ENCODE assay signal across 12 cellular contexts in genomic region chr5:168917947-168918600, GRCh38.
A peak's percentile ranks its signal among the peaks of the same experiment; 100 is the strongest.
DNase-seq lines count a peak whose midpoint lies in the region; ATAC-seq and TF ChIP-seq lines count a peak whose summit lies in the region.
"Had no signal": no experiment of that assay in that cellular context is flagged by ENCODE, and none has a peak within 500 bp of the region (broad histone marks: within the 10 kb centered on the region; RNA-seq: fewer than 3 reads in every experiment).

No MANE protein-coding gene starts in this region.

- H3K4me3 ChIP-seq in cardiac muscle cell = no peak overlapping the region
- no peak overlapping the region for H3K4me3 ChIP-seq in smooth muscle cell
- no peak overlapping the region for H3K4me3 ChIP-seq in coronary artery
- H3K4me3 ChIP-seq: BLaER1 had no signal

- TF ChIP-seq CTCF in cardiac muscle cell (IDR thresholded peaks at IDR 0.05; ENCODE audit: low read depth, low read length) = no peak
- no peak for TF ChIP-seq CTCF in nephron progenitor cell (IDR thresholded peaks at IDR 0.05)
- no peak for TF ChIP-seq CTCF in smooth muscle cell (IDR thresholded peaks at IDR 0.05; ENCODE audit: borderline replicate concordance, insufficient read depth, poor library complexity, severe bottlenecking)
- TF ChIP-seq CTCF in coronary artery (IDR thresholded peaks at IDR 0.05) = no peak

- H3K79me2 ChIP-seq in smooth muscle cell (ENCODE audit: low read depth) = no peaks in the 10 kb centered on the region

- H3K27me3 ChIP-seq in cardiac muscle cell = no peaks in the 10 kb centered on the region
- peaks cover 3% of the 10 kb centered on the region for H3K27me3 ChIP-seq in smooth muscle cell (ENCODE audit: low read depth)
- H3K27me3 ChIP-seq: BLaER1 had no signal

- H3K4me2 ChIP-seq in smooth muscle cell = no peak overlapping the region
- H3K4me2 ChIP-seq: BLaER1 had no signal

- no peak overlapping the region for H3K4me3 Mint-ChIP-seq in nephron progenitor cell

- H3K9me3 ChIP-seq in cardiac muscle cell (ENCODE audit: low read depth) (no peaks in the 10 kb centered on the region), smooth muscle cell (replicated peaks; ENCODE audit: low read depth) (no peaks in the 10 kb centered on the region)
- H3K9me3 ChIP-seq: BLaER1 had no signal

- H3K27ac Mint-ChIP-seq in nephron progenitor cell = peak overlapping the region; percentile 31

- H3K36me3 ChIP-seq in cardiac muscle cell (no peaks in the 10 kb centered on the region), smooth muscle cell (ENCODE audit: low read depth) (no peaks in the 10 kb centered on the region)
- H3K36me3 ChIP-seq: BLaER1 had no signal

- H4K20me1 ChIP-seq in smooth muscle cell (ENCODE audit: low read depth) = no peaks in the 10 kb centered on the region
- H4K20me1 ChIP-seq: BLaER1 had no signal

- no peaks in the 10 kb centered on the region for H3K36me3 Mint-ChIP-seq in nephron progenitor cell (ENCODE audit: low read depth)

- DNase-seq in cardiac muscle cell (ENCODE audit: low read depth in 1 of 2, low spot score in 1 of 2) (no peak), Right ventricle myocardium inferior (ENCODE audit: missing footprints) (no peak), nephron progenitor cell (no peak), smooth muscle cell (lab: John Stamatoyannopoulos, UW; ENCODE audit: unreplicated experiment) (no peak), coronary artery (ENCODE audit: low spot score) (no peak), SIG-M5 (lab: John Stamatoyannopoulos, UW) (no peak)
- DNase-seq: 8988T, AML-193, DMS53, GF-D8 had no signal

- peak overlapping the region; percentile 66 for H3K27ac ChIP-seq in cardiac muscle cell
- H3K27ac ChIP-seq in smooth muscle cell (ENCODE audit: low read depth) = no peak overlapping the region
- no peak overlapping the region for H3K27ac ChIP-seq in coronary artery
- H3K27ac ChIP-seq: BLaER1 had no signal

- H3K9me3 Mint-ChIP-seq in nephron progenitor cell = no peaks in the 10 kb centered on the region

- H3K4me1 ChIP-seq in cardiac muscle cell (ENCODE audit: low read depth) (peaks cover 47% of the 10 kb centered on the region), smooth muscle cell (ENCODE audit: low read depth) (no peaks in the 10 kb centered on the region)
- H3K4me1 ChIP-seq: BLaER1 had no signal

- no peak for ATAC-seq in Right ventricle myocardium inferior
- ATAC-seq in SK-N-SH treated with all-trans-retinoic acid at 6 μM for 48 hours = peak; percentile 6; the same call in 1 of the 3 replicates

- H3K4me1 Mint-ChIP-seq in nephron progenitor cell = peaks cover 39% of the 10 kb centered on the region

- H2AFZ ChIP-seq in smooth muscle cell (ENCODE audit: low read depth) = no peak overlapping the region

- intact Hi-C loops in Right ventricle myocardium inferior (cut with DNase I) = no loop called here

- no peak overlapping the region for H3K9ac ChIP-seq in smooth muscle cell (ENCODE audit: low read depth)
- H3K9ac ChIP-seq: BLaER1 had no signal

- H3K27me3 Mint-ChIP-seq in nephron progenitor cell (ENCODE audit: low read depth, poor library complexity) = peaks cover 62% of the 10 kb centered on the region

- WGBS in smooth muscle cell (ENCODE audit: low lambda C conversion rate) = 88% methylated on average over 4 of the region's 4 CpGs

- H3F3A ChIP-seq in smooth muscle cell (ENCODE audit: low read depth) = no peaks in the 10 kb centered on the region

TF ChIP-seq in SK-N-SH treated with all-trans-retinoic acid at 6 μM for 48 hours, 23 proteins besides CTCF, POLR2A, EP300 and RAD21:
- TF ChIP-seq OSR1 (CRISPR knock-in tag; IDR thresholded peaks at IDR 0.05) = no peak
- TF ChIP-seq TCF4 (CRISPR knock-in tag; IDR thresholded peaks at IDR 0.05; ENCODE audit: borderline replicate concordance) = peak; percentile 87
- TF ChIP-seq, protein P1, sequence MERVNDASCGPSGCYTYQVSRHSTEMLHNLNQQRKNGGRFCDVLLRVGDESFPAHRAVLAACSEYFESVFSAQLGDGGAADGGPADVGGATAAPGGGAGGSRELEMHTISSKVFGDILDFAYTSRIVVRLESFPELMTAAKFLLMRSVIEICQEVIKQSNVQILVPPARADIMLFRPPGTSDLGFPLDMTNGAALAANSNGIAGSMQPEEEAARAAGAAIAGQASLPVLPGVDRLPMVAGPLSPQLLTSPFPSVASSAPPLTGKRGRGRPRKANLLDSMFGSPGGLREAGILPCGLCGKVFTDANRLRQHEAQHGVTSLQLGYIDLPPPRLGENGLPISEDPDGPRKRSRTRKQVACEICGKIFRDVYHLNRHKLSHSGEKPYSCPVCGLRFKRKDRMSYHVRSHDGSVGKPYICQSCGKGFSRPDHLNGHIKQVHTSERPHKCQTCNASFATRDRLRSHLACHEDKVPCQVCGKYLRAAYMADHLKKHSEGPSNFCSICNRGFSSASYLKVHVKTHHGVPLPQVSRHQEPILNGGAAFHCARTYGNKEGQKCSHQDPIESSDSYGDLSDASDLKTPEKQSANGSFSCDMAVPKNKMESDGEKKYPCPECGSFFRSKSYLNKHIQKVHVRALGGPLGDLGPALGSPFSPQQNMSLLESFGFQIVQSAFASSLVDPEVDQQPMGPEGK (CRISPR knock-in tag; IDR thresholded peaks at IDR 0.05; ENCODE audit: borderline replicate concordance) = 0 out of 2 replicates have a peak, but pooled peaks have one; percentile 19
- no peak for TF ChIP-seq ZC3H10 (CRISPR knock-in tag; IDR thresholded peaks at IDR 0.05)
- no peak for TF ChIP-seq ESRRG (CRISPR knock-in tag; IDR thresholded peaks at IDR 0.05)
- TF ChIP-seq TOX (CRISPR knock-in tag; IDR thresholded peaks at IDR 0.05; ENCODE audit: borderline replicate concordance) = no peak
- TF ChIP-seq ISL1 (CRISPR knock-in tag; IDR thresholded peaks at IDR 0.05) = peak; percentile 69
- no peak for TF ChIP-seq ZNF70 (CRISPR knock-in tag; IDR thresholded peaks at IDR 0.05)
- TF ChIP-seq, protein P2, sequence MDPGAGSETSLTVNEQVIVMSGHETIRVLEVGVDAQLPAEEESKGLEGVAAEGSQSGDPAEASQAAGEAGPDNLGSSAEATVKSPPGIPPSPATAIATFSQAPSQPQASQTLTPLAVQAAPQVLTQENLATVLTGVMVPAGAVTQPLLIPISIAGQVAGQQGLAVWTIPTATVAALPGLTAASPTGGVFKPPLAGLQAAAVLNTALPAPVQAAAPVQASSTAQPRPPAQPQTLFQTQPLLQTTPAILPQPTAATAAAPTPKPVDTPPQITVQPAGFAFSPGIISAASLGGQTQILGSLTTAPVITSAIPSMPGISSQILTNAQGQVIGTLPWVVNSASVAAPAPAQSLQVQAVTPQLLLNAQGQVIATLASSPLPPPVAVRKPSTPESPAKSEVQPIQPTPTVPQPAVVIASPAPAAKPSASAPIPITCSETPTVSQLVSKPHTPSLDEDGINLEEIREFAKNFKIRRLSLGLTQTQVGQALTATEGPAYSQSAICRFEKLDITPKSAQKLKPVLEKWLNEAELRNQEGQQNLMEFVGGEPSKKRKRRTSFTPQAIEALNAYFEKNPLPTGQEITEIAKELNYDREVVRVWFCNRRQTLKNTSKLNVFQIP (CRISPR knock-in tag; IDR thresholded peaks at IDR 0.05; ENCODE audit: borderline replicate concordance, low read depth) = no peak
- TF ChIP-seq ZNF565 (CRISPR knock-in tag; conservative IDR thresholded peaks at IDR 0.05; ENCODE audit: low read depth) = 0 out of 2 replicates have a peak, but pooled peaks have one; percentile 22
- TF ChIP-seq TSHZ2 (CRISPR knock-in tag; IDR thresholded peaks at IDR 0.05) = peak; percentile 90
TF ChIP-seq in SK-N-SH treated with all-trans-retinoic acid at 6 μM for 48 hours: peak in this region for 5.
